Comparison of ENCODE assay signal across 9 cellular contexts in the genomic region with DNA sequence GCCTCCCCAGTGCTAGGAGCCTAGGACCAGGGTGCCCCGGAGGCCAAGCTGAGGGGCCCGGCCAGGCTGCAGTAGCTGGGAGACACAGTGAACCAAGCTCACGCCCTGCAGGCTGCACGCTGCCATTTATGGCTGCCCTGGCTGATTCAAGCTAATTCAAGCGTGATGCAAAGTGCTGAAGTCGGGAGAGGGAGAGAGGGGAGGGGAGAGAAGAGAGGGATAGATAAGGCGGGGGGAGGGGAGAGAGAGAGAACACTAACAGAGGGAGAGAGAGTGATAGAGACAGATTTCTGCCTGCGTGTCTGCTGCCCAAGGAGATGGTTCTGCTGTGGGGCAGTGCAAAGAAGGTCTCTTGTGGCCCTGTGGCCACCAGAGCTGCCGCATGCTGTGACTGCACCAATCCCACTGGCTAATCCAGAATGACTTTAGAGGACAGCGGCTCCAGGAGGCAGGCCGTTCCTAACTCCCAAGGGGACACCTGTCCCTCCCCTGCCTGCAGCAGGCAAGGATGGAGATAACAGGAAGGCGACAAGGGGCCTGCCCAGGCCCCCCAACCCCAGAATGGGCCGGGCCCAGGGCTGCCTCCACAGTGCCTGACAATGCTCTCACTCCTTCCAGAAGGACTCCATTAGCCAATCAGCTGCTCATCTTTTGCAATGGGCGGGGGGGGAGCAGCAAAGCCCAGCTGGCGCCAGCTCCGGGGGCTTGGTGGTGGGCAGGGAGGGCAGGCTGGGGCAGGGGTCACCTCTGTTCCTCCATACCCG. TPM values are rescaled to one million over a fixed set of nuclear protein-coding genes. Genes with fewer than 3 reads are reported as not detected.
A peak's percentile ranks its signal among the peaks of the same experiment; 100 is the strongest.
DNase-seq lines count a peak whose midpoint lies in the region; ATAC-seq, FAIRE-seq and TF ChIP-seq lines count a peak whose summit lies in the region.
"Had no signal": no experiment of that assay in that cellular context is flagged by ENCODE, and none has a peak within 500 bp of the region (broad histone marks: within the 10 kb centered on the region; RNA-seq: fewer than 3 reads in every experiment).

No MANE protein-coding gene starts in this region.

- H3K4me1 ChIP-seq in HepG2 (ENCODE audit: insufficient read depth, low read length) (peaks cover 91% of the 10 kb centered on the region), right lobe of liver (no peaks in the 10 kb centered on the region), mesodermal cell (ENCODE audit: control insufficient read depth, insufficient read depth, low read length, poor library complexity, severe bottlenecking) (peaks cover 32% of the 10 kb centered on the region)

- no peak for TF ChIP-seq EP300 in HepG2 (IDR thresholded peaks at IDR 0.05; ENCODE audit: low read depth in 2 of 2, low read length in 2 of 2)
- TF ChIP-seq EP300 in HepG2 (CRISPR knock-in tag; IDR thresholded peaks at IDR 0.05; ENCODE audit: borderline replicate concordance), result no peak

- TF ChIP-seq CTCF in HepG2 (CRISPR knock-in tag; IDR thresholded peaks at IDR 0.05), result no peak
- no peak for TF ChIP-seq CTCF in right lobe of liver (IDR thresholded peaks at IDR 0.05)
- TF ChIP-seq CTCF in chondrocyte (IDR thresholded peaks at IDR 0.05), result no peak

- POLR2A ChIA-PET in HepG2 (lab: Yijun Ruan, JAX), result interaction anchor here (0.7 to 1.8 kb wide), 5 partner anchors 9 to 35 kb away, joined by 3 to 5 read pairs (median 3); no protein-coding TSS in a partner anchor
- POLR2A ChIA-PET in activated CD8-positive, alpha-beta T cell treated with anti-CD3 and anti-CD28 coated beads, Interleukin-2, amount 10 ng/mL, durations not matched to agents 7 days and 5 days (lab: Charles Lee), result interaction anchor here (1.3 kb wide), 1 partner anchor 19 kb away, joined by 3 read pairs; no protein-coding TSS in a partner anchor

- TF ChIP-seq POLR2A in HepG2 (IDR thresholded peaks at IDR 0.05; ENCODE audit: insufficient read depth in 1 of 2, low read depth in 2 of 2, low read length in 2 of 2) (no peak), right lobe of liver (IDR thresholded peaks at IDR 0.05) (no peak)

- H3K9me3 ChIP-seq in HepG2 (ENCODE audit: low read length) (no peaks in the 10 kb centered on the region), right lobe of liver (no peaks in the 10 kb centered on the region), mesodermal cell (ENCODE audit: control insufficient read depth, low read length) (no peaks in the 10 kb centered on the region)

- H3K9ac ChIP-seq in HepG2 (ENCODE audit: insufficient read depth, low read depth, low read length), result no peak overlapping the region

- H2AFZ ChIP-seq in HepG2 (ENCODE audit: low read length), result no peak overlapping the region

- no peak for FAIRE-seq in HepG2 (lab: Jason Lieb, UNC)

- H3K27me3 Mint-ChIP-seq in chondrocyte (ENCODE audit: low read depth), result no peaks in the 10 kb centered on the region
- no peaks in the 10 kb centered on the region for H3K27me3 Mint-ChIP-seq in activated CD8-positive, alpha-beta T cell treated with anti-CD3 and anti-CD28 coated beads, Interleukin-2, amount 10 ng/mL, durations not matched to agents 7 days and 5 days (ENCODE audit: low read depth)

- no peak for DNase-seq in HepG2 (ENCODE audit: low spot score)
- DNase-seq in right lobe of liver, result no peak
- no peak for DNase-seq in chondrocyte (ENCODE audit: low spot score)
- DNase-seq in 8988T, result no peak
- DNase-seq in midbrain (lab: John Stamatoyannopoulos, UW), result no peak
- no peak for DNase-seq in activated CD8-positive, alpha-beta T cell treated with anti-CD3 and anti-CD28 coated beads, Interleukin-2, amount 10 ng/mL, durations not matched to agents 7 days and 5 days

- no peak for TF ChIP-seq RAD21 in HepG2 (CRISPR knock-in tag; IDR thresholded peaks at IDR 0.05)

- ATAC-seq in HepG2 (no peak), right lobe of liver (no peak), GM21717 (IDR thresholded peaks at IDR 0.05; ENCODE audit: unreplicated experiment) (no peak)
- no peak for ATAC-seq in activated CD8-positive, alpha-beta T cell treated with anti-CD3 and anti-CD28 coated beads, Interleukin-2, amount 10 ng/mL, durations not matched to agents 7 days and 5 days

- intact Hi-C loops in HepG2 (cut with micrococcal nuclease; ENCODE audit: unreplicated experiment) (no loop called here), right lobe of liver (cut with DNase I) (no loop called here)

- peaks cover 3% of the 10 kb centered on the region; the same call in 1 of the 2 replicates for H4K20me1 ChIP-seq in HepG2 (ENCODE audit: insufficient read depth, low read length)

- H3K4me2 ChIP-seq in HepG2 (ENCODE audit: low read depth, low read length), result no peak overlapping the region

- H3K4me3 ChIP-seq in HepG2 (replicated peaks in 1 of 3; ENCODE audit: insufficient read depth in 1 of 3, low read depth in 2 of 3, low read length in 3 of 3) (no peak overlapping the region), right lobe of liver (no peak overlapping the region), mesodermal cell (ENCODE audit: extremely low read depth, insufficient read depth, low read length, poor library complexity, severe bottlenecking) (no peak overlapping the region)

- BruUV-seq in HepG2 (replicated peaks; lab: Mats Ljungman, UMichigan), result no TSS peak

- WGBS in HepG2 (ENCODE audit: low lambda C conversion rate), result 88% methylated on average over 14 of the region's 17 CpGs
- 56% methylated on average over 12 of the region's 17 CpGs for WGBS in right lobe of liver (ENCODE audit: insufficient coverage, low coverage, low lambda C conversion rate, missing lambda C conversion rate)
- WGBS in mesodermal cell (ENCODE audit: insufficient coverage in 2 of 2), 2 experiments, result 36 to 53% methylated on average over 9 to 13 of the region's 17 CpGs

- H3K27ac Mint-ChIP-seq in chondrocyte (ENCODE audit: unreplicated experiment), result peak overlapping the region; percentile 80
- H3K27ac Mint-ChIP-seq in activated CD8-positive, alpha-beta T cell treated with anti-CD3 and anti-CD28 coated beads, Interleukin-2, amount 10 ng/mL, durations not matched to agents 7 days and 5 days, result no peak overlapping the region

- H3K79me2 ChIP-seq in HepG2 (ENCODE audit: insufficient read depth, low read length), result peaks cover 12% of the 10 kb centered on the region

- H3K36me3 ChIP-seq in HepG2 (replicated peaks in 1 of 2; ENCODE audit: control insufficient read depth in 1 of 2, insufficient read depth in 2 of 2, low read length in 2 of 2), result no peaks in the 10 kb centered on the region
- H3K36me3 ChIP-seq in right lobe of liver, result no peaks in the 10 kb centered on the region
- peaks cover 11% of the 10 kb centered on the region for H3K36me3 ChIP-seq in mesodermal cell (ENCODE audit: control insufficient read depth, insufficient read depth, low read length)

- H3K36me3 Mint-ChIP-seq in chondrocyte (ENCODE audit: low read depth), result no peaks in the 10 kb centered on the region
- no peaks in the 10 kb centered on the region for H3K36me3 Mint-ChIP-seq in activated CD8-positive, alpha-beta T cell treated with anti-CD3 and anti-CD28 coated beads, Interleukin-2, amount 10 ng/mL, durations not matched to agents 7 days and 5 days (ENCODE audit: low read depth)

- H3K27me3 ChIP-seq in HepG2 (ENCODE audit: control insufficient read depth in 1 of 2, insufficient read depth in 2 of 2, low read length in 2 of 2) (no peaks in the 10 kb centered on the region), right lobe of liver (no peaks in the 10 kb centered on the region)

- CTCF ChIA-PET in HepG2 (lab: Yijun Ruan, JAX; ENCODE audit: low intra/inter-chr PET ratio, low total read pairs), result no interaction called here
- CTCF ChIA-PET in activated CD8-positive, alpha-beta T cell treated with anti-CD3 and anti-CD28 coated beads, Interleukin-2, amount 10 ng/mL, durations not matched to agents 7 days and 5 days (lab: Charles Lee), result interaction anchor here (1.0 to 1.9 kb wide), 3 partner anchors 15 to 75 kb away, joined by 3 to 6 read pairs (median 3); no protein-coding TSS in a partner anchor

- no peak overlapping the region for H3K27ac ChIP-seq in HepG2 (ENCODE audit: extremely low read length, insufficient read depth, low read length)
- H3K27ac ChIP-seq in right lobe of liver, result no peak overlapping the region
- peak overlapping the region; percentile 45 for H3K27ac ChIP-seq in mesodermal cell (ENCODE audit: low read depth, low read length, severe bottlenecking)
- H3K27ac ChIP-seq: C4-2B had no signal

- in situ Hi-C loops in HepG2 (cut with HindIII; ENCODE audit: extremely low pct_ligation_motif_present, low pct_unique_long_range_greater_than_20kb), result no loop called here

- no peaks in the 10 kb centered on the region for H3K9me3 Mint-ChIP-seq in chondrocyte (ENCODE audit: low read depth)
- H3K9me3 Mint-ChIP-seq in activated CD8-positive, alpha-beta T cell treated with anti-CD3 and anti-CD28 coated beads, Interleukin-2, amount 10 ng/mL, durations not matched to agents 7 days and 5 days (ENCODE audit: insufficient read depth), result no peaks in the 10 kb centered on the region

- H3K4me1 Mint-ChIP-seq in chondrocyte (ENCODE audit: low read depth), result peaks cover 83% of the 10 kb centered on the region
- H3K4me1 Mint-ChIP-seq in activated CD8-positive, alpha-beta T cell treated with anti-CD3 and anti-CD28 coated beads, Interleukin-2, amount 10 ng/mL, durations not matched to agents 7 days and 5 days (ENCODE audit: low read depth), result peaks cover 29% of the 10 kb centered on the region

- H3K4me3 Mint-ChIP-seq in chondrocyte (ENCODE audit: unreplicated experiment), result no peak overlapping the region
- H3K4me3 Mint-ChIP-seq in activated CD8-positive, alpha-beta T cell treated with anti-CD3 and anti-CD28 coated beads, Interleukin-2, amount 10 ng/mL, durations not matched to agents 7 days and 5 days, result no peak overlapping the region

RNA-seq across cellular contexts. Expression of gene MXRA7, which starts 12.9 kb away (rescaled TPM):
- total RNA-seq in HepG2 (2016; rRNA removed; fragmentation: Illumina TruSeq; extraction: Trizol) (28.0 and 44.8 TPM in 2 replicates), right lobe of liver (10 to 100 TPM in 5 of 6 experiments, 1 to 10 TPM in 1; 7.7 to 25.4 (median 15.3) TPM), chondrocyte (141 to 200 TPM (median 197 TPM) in 3 replicates)
- total RNA-seq in HepG2 (2016; cell fraction: cytosol; rRNA removed; fragmentation: Illumina TruSeq; extraction: Trizol; ENCODE audit: low read depth), result 22.8 and 24.5 TPM in 2 replicates
- total RNA-seq in HepG2 (2016; cell fraction: insoluble cytoplasmic fraction; rRNA removed; fragmentation: Illumina TruSeq; extraction: Trizol), result 30.0 and 44.9 TPM in 2 replicates
- total RNA-seq in HepG2 (2016; cell fraction: membrane; rRNA removed; fragmentation: Illumina TruSeq; extraction: Trizol), result 51.0 and 58.7 TPM in 2 replicates
- 30.0 and 37.9 TPM in 2 replicates for total RNA-seq in HepG2 (2016; cell fraction: nucleus; rRNA removed; fragmentation: Illumina TruSeq; extraction: Trizol)
- 112 and 139 TPM in 2 replicates for polyA plus RNA-seq in HepG2 (2011; rRNA removed)
- 75.0 and 131 TPM in 2 replicates for polyA plus RNA-seq in HepG2 (2011; cell fraction: cytosol; rRNA removed)
- 36.3 and 45.0 TPM in 2 replicates for polyA plus RNA-seq in HepG2 (2011; cell fraction: nucleus; rRNA removed)
- polyA plus RNA-seq in HepG2 (2012), result 131 and 138 TPM in 2 replicates
- 36.6 and 41.1 TPM in 2 replicates for polyA plus RNA-seq in HepG2 (2016; cell fraction: cytosol; fragmentation: Illumina TruSeq; extraction: Trizol; ENCODE audit: low read depth)
- polyA plus RNA-seq in HepG2 (2016; cell fraction: insoluble cytoplasmic fraction; fragmentation: Illumina TruSeq; extraction: Trizol; ENCODE audit: low read depth), result 37.7 and 42.0 TPM in 2 replicates
- 56.2 and 59.4 TPM in 2 replicates for polyA plus RNA-seq in HepG2 (2016; cell fraction: membrane; fragmentation: Illumina TruSeq; extraction: Trizol; ENCODE audit: low read depth)
- polyA plus RNA-seq in HepG2 (2016; cell fraction: nucleus; fragmentation: Illumina TruSeq; extraction: Trizol; ENCODE audit: insufficient read depth, low read depth), result 59.5 and 60.5 TPM in 2 replicates
- polyA minus RNA-seq in HepG2 (2011; rRNA and poly(A)+ RNA removed; ENCODE audit: low replicate concordance), result 21.9 and 76.0 TPM in 2 replicates
- 38.4 and 70.8 TPM in 2 replicates for polyA minus RNA-seq in HepG2 (2011; cell fraction: cytosol; rRNA and poly(A)+ RNA removed)
- 18.8 and 29.5 TPM in 2 replicates for polyA minus RNA-seq in HepG2 (2011; cell fraction: nucleus; rRNA and poly(A)+ RNA removed)
- polyA plus RNA-seq in mesodermal cell (2013, experiment 1 of 2), result 84.9 TPM
- polyA plus RNA-seq in mesodermal cell (2013, experiment 2 of 2), result 83.0 TPM
- 10 to 100 TPM; 12.4 to 13.3 TPM for total RNA-seq in activated CD8-positive, alpha-beta T cell treated with anti-CD3 and anti-CD28 coated beads, Interleukin-2, amount 10 ng/mL, durations not matched to agents 7 days and 5 days

RNA-seq across cellular contexts. Expression of gene JMJD6, which starts 28.5 kb away (rescaled TPM):
- total RNA-seq in HepG2 (2016; rRNA removed; fragmentation: Illumina TruSeq; extraction: Trizol) (41.0 and 49.1 TPM in 2 replicates), right lobe of liver (10 to 100 TPM in 5 of 6 experiments, 1 to 10 TPM in 1; 10.0 to 15.8 (median 11.1) TPM), chondrocyte (22.4 to 27.2 TPM (median 25.0 TPM) in 3 replicates)
- total RNA-seq in HepG2 (2016; cell fraction: cytosol; rRNA removed; fragmentation: Illumina TruSeq; extraction: Trizol; ENCODE audit: low read depth), result 9.7 and 10.0 TPM in 2 replicates
- total RNA-seq in HepG2 (2016; cell fraction: insoluble cytoplasmic fraction; rRNA removed; fragmentation: Illumina TruSeq; extraction: Trizol), result 41.7 and 48.0 TPM in 2 replicates
- total RNA-seq in HepG2 (2016; cell fraction: membrane; rRNA removed; fragmentation: Illumina TruSeq; extraction: Trizol), result 15.3 and 17.9 TPM in 2 replicates
- total RNA-seq in HepG2 (2016; cell fraction: nucleus; rRNA removed; fragmentation: Illumina TruSeq; extraction: Trizol), result 24.8 and 26.0 TPM in 2 replicates
- polyA plus RNA-seq in HepG2 (2011; rRNA removed), result 33.6 and 36.0 TPM in 2 replicates
- 25.2 and 31.5 TPM in 2 replicates for polyA plus RNA-seq in HepG2 (2011; cell fraction: cytosol; rRNA removed)
- polyA plus RNA-seq in HepG2 (2011; cell fraction: nucleus; rRNA removed), result 43.8 and 48.7 TPM in 2 replicates
- polyA plus RNA-seq in HepG2 (2012), result 37.4 and 57.9 TPM in 2 replicates
- polyA plus RNA-seq in HepG2 (2016; cell fraction: cytosol; fragmentation: Illumina TruSeq; extraction: Trizol; ENCODE audit: low read depth), result 7.4 and 7.7 TPM in 2 replicates
- 47.9 and 48.6 TPM in 2 replicates for polyA plus RNA-seq in HepG2 (2016; cell fraction: insoluble cytoplasmic fraction; fragmentation: Illumina TruSeq; extraction: Trizol; ENCODE audit: low read depth)
- 11.8 and 11.9 TPM in 2 replicates for polyA plus RNA-seq in HepG2 (2016; cell fraction: membrane; fragmentation: Illumina TruSeq; extraction: Trizol; ENCODE audit: low read depth)
- 37.6 and 45.3 TPM in 2 replicates for polyA plus RNA-seq in HepG2 (2016; cell fraction: nucleus; fragmentation: Illumina TruSeq; extraction: Trizol; ENCODE audit: insufficient read depth, low read depth)
- polyA minus RNA-seq in HepG2 (2011; rRNA and poly(A)+ RNA removed; ENCODE audit: low replicate concordance), result 14.9 and 21.3 TPM in 2 replicates
- polyA minus RNA-seq in HepG2 (2011; cell fraction: cytosol; rRNA and poly(A)+ RNA removed), result 13.4 and 16.7 TPM in 2 replicates
- polyA minus RNA-seq in HepG2 (2011; cell fraction: nucleus; rRNA and poly(A)+ RNA removed), result 10.3 and 15.4 TPM in 2 replicates
- 26.7 TPM for polyA plus RNA-seq in mesodermal cell (2013, experiment 1 of 2)
- 19.3 TPM for polyA plus RNA-seq in mesodermal cell (2013, experiment 2 of 2)
- 10 to 100 TPM; 59.3 to 61.2 TPM for total RNA-seq in activated CD8-positive, alpha-beta T cell treated with anti-CD3 and anti-CD28 coated beads, Interleukin-2, amount 10 ng/mL, durations not matched to agents 7 days and 5 days

RNA-seq across cellular contexts. Expression of gene METTL23, which starts 28.8 kb away (rescaled TPM):
- 39.7 and 39.9 TPM in 2 replicates for total RNA-seq in HepG2 (2016; rRNA removed; fragmentation: Illumina TruSeq; extraction: Trizol)
- total RNA-seq in HepG2 (2016; cell fraction: cytosol; rRNA removed; fragmentation: Illumina TruSeq; extraction: Trizol; ENCODE audit: low read depth), result 13.8 and 15.1 TPM in 2 replicates
- total RNA-seq in HepG2 (2016; cell fraction: insoluble cytoplasmic fraction; rRNA removed; fragmentation: Illumina TruSeq; extraction: Trizol), result 40.1 and 40.8 TPM in 2 replicates
- 23.4 and 26.9 TPM in 2 replicates for total RNA-seq in HepG2 (2016; cell fraction: membrane; rRNA removed; fragmentation: Illumina TruSeq; extraction: Trizol)
- 28.8 and 32.4 TPM in 2 replicates for total RNA-seq in HepG2 (2016; cell fraction: nucleus; rRNA removed; fragmentation: Illumina TruSeq; extraction: Trizol)
- polyA plus RNA-seq in HepG2 (2011; rRNA removed), result 85.4 and 104 TPM in 2 replicates
- polyA plus RNA-seq in HepG2 (2011; cell fraction: cytosol; rRNA removed), result 54.2 and 65.9 TPM in 2 replicates
- polyA plus RNA-seq in HepG2 (2011; cell fraction: nucleus; rRNA removed), result 68.9 and 70.3 TPM in 2 replicates
- polyA plus RNA-seq in HepG2 (2012), result 49.3 and 49.6 TPM in 2 replicates
- polyA plus RNA-seq in HepG2 (2016; cell fraction: cytosol; fragmentation: Illumina TruSeq; extraction: Trizol; ENCODE audit: low read depth), result 16.6 and 18.6 TPM in 2 replicates
- 45.5 and 51.2 TPM in 2 replicates for polyA plus RNA-seq in HepG2 (2016; cell fraction: insoluble cytoplasmic fraction; fragmentation: Illumina TruSeq; extraction: Trizol; ENCODE audit: low read depth)
- polyA plus RNA-seq in HepG2 (2016; cell fraction: membrane; fragmentation: Illumina TruSeq; extraction: Trizol; ENCODE audit: low read depth), result 22.2 and 23.6 TPM in 2 replicates
- 60.8 and 67.8 TPM in 2 replicates for polyA plus RNA-seq in HepG2 (2016; cell fraction: nucleus; fragmentation: Illumina TruSeq; extraction: Trizol; ENCODE audit: insufficient read depth, low read depth)
- 23.4 and 37.2 TPM in 2 replicates for polyA minus RNA-seq in HepG2 (2011; rRNA and poly(A)+ RNA removed; ENCODE audit: low replicate concordance)
- polyA minus RNA-seq in HepG2 (2011; cell fraction: cytosol; rRNA and poly(A)+ RNA removed), result 17.2 and 17.6 TPM in 2 replicates
- polyA minus RNA-seq in HepG2 (2011; cell fraction: nucleus; rRNA and poly(A)+ RNA removed), result 17.6 and 22.6 TPM in 2 replicates
- 10 to 100 TPM; 16.0 to 25.0 (median 18.7) TPM for total RNA-seq in right lobe of liver
- total RNA-seq in chondrocyte, result 24.3 to 28.4 TPM (median 27.0 TPM) in 3 replicates
- 33.0 TPM for polyA plus RNA-seq in mesodermal cell (2013, experiment 1 of 2)
- 28.1 TPM for polyA plus RNA-seq in mesodermal cell (2013, experiment 2 of 2)
- total RNA-seq in activated CD8-positive, alpha-beta T cell treated with anti-CD3 and anti-CD28 coated beads, Interleukin-2, amount 10 ng/mL, durations not matched to agents 7 days and 5 days, result 10 to 100 TPM; 39.6 to 44.7 TPM

RNA-seq across cellular contexts. Expression of gene SRSF2, which starts 39.2 kb away (rescaled TPM):
- total RNA-seq in HepG2 (2016; rRNA removed; fragmentation: Illumina TruSeq; extraction: Trizol) (249 and 319 TPM in 2 replicates), right lobe of liver (100 to 1,000 TPM in 1 of 6 experiments, 10 to 100 TPM in 5; 62.4 to 106 (median 86.0) TPM), chondrocyte (94.4 to 183 TPM (median 95.2 TPM) in 3 replicates)
- 103 and 114 TPM in 2 replicates for total RNA-seq in HepG2 (2016; cell fraction: cytosol; rRNA removed; fragmentation: Illumina TruSeq; extraction: Trizol; ENCODE audit: low read depth)
- total RNA-seq in HepG2 (2016; cell fraction: insoluble cytoplasmic fraction; rRNA removed; fragmentation: Illumina TruSeq; extraction: Trizol), result 260 and 312 TPM in 2 replicates
- total RNA-seq in HepG2 (2016; cell fraction: membrane; rRNA removed; fragmentation: Illumina TruSeq; extraction: Trizol), result 135 and 140 TPM in 2 replicates
- total RNA-seq in HepG2 (2016; cell fraction: nucleus; rRNA removed; fragmentation: Illumina TruSeq; extraction: Trizol), result 349 and 418 TPM in 2 replicates
- polyA plus RNA-seq in HepG2 (2011; rRNA removed), result 306 and 308 TPM in 2 replicates
- 103 and 169 TPM in 2 replicates for polyA plus RNA-seq in HepG2 (2011; cell fraction: cytosol; rRNA removed)
- 1,720 and 2,373 TPM in 2 replicates for polyA plus RNA-seq in HepG2 (2011; cell fraction: nucleus; rRNA removed)
- polyA plus RNA-seq in HepG2 (2012), result 214 and 282 TPM in 2 replicates
- polyA plus RNA-seq in HepG2 (2016; cell fraction: cytosol; fragmentation: Illumina TruSeq; extraction: Trizol; ENCODE audit: low read depth), result 77.5 and 85.0 TPM in 2 replicates
- polyA plus RNA-seq in HepG2 (2016; cell fraction: insoluble cytoplasmic fraction; fragmentation: Illumina TruSeq; extraction: Trizol; ENCODE audit: low read depth), result 376 and 395 TPM in 2 replicates
- 116 and 123 TPM in 2 replicates for polyA plus RNA-seq in HepG2 (2016; cell fraction: membrane; fragmentation: Illumina TruSeq; extraction: Trizol; ENCODE audit: low read depth)
- polyA plus RNA-seq in HepG2 (2016; cell fraction: nucleus; fragmentation: Illumina TruSeq; extraction: Trizol; ENCODE audit: insufficient read depth, low read depth), result 776 and 819 TPM in 2 replicates
- 243 and 377 TPM in 2 replicates for polyA minus RNA-seq in HepG2 (2011; rRNA and poly(A)+ RNA removed; ENCODE audit: low replicate concordance)
- 59.7 and 82.4 TPM in 2 replicates for polyA minus RNA-seq in HepG2 (2011; cell fraction: cytosol; rRNA and poly(A)+ RNA removed)
- 526 and 551 TPM in 2 replicates for polyA minus RNA-seq in HepG2 (2011; cell fraction: nucleus; rRNA and poly(A)+ RNA removed)
- 140 TPM for polyA plus RNA-seq in mesodermal cell (2013, experiment 1 of 2)
- 142 TPM for polyA plus RNA-seq in mesodermal cell (2013, experiment 2 of 2)
- 100 to 1,000 TPM; 420 to 444 TPM for total RNA-seq in activated CD8-positive, alpha-beta T cell treated with anti-CD3 and anti-CD28 coated beads, Interleukin-2, amount 10 ng/mL, durations not matched to agents 7 days and 5 days

RNA-seq across cellular contexts. Expression of gene MFSD11, which starts 40.0 kb away (rescaled TPM):
- total RNA-seq in HepG2 (2016; rRNA removed; fragmentation: Illumina TruSeq; extraction: Trizol) (19.4 and 36.3 TPM in 2 replicates), right lobe of liver (10 to 100 TPM in 5 of 6 experiments, 1 to 10 TPM in 1; 8.5 to 16.3 (median 15.3) TPM), chondrocyte (30.3 to 33.6 TPM (median 31.1 TPM) in 3 replicates)
- total RNA-seq in HepG2 (2016; cell fraction: cytosol; rRNA removed; fragmentation: Illumina TruSeq; extraction: Trizol; ENCODE audit: low read depth), result 19.7 and 21.0 TPM in 2 replicates
- total RNA-seq in HepG2 (2016; cell fraction: insoluble cytoplasmic fraction; rRNA removed; fragmentation: Illumina TruSeq; extraction: Trizol), result 17.3 and 35.0 TPM in 2 replicates
- 17.5 and 20.2 TPM in 2 replicates for total RNA-seq in HepG2 (2016; cell fraction: membrane; rRNA removed; fragmentation: Illumina TruSeq; extraction: Trizol)
- 39.1 and 44.6 TPM in 2 replicates for total RNA-seq in HepG2 (2016; cell fraction: nucleus; rRNA removed; fragmentation: Illumina TruSeq; extraction: Trizol)
- 25.2 and 26.1 TPM in 2 replicates for polyA plus RNA-seq in HepG2 (2011; rRNA removed)
- 11.6 and 16.0 TPM in 2 replicates for polyA plus RNA-seq in HepG2 (2011; cell fraction: cytosol; rRNA removed)
- 59.2 and 64.8 TPM in 2 replicates for polyA plus RNA-seq in HepG2 (2011; cell fraction: nucleus; rRNA removed)
- polyA plus RNA-seq in HepG2 (2012), result 20.4 and 24.1 TPM in 2 replicates
- 5.8 and 6.2 TPM in 2 replicates for polyA plus RNA-seq in HepG2 (2016; cell fraction: cytosol; fragmentation: Illumina TruSeq; extraction: Trizol; ENCODE audit: low read depth)
- 13.0 and 15.6 TPM in 2 replicates for polyA plus RNA-seq in HepG2 (2016; cell fraction: insoluble cytoplasmic fraction; fragmentation: Illumina TruSeq; extraction: Trizol; ENCODE audit: low read depth)
- polyA plus RNA-seq in HepG2 (2016; cell fraction: membrane; fragmentation: Illumina TruSeq; extraction: Trizol; ENCODE audit: low read depth), result 9.2 and 11.8 TPM in 2 replicates
- polyA plus RNA-seq in HepG2 (2016; cell fraction: nucleus; fragmentation: Illumina TruSeq; extraction: Trizol; ENCODE audit: insufficient read depth, low read depth), result 60.1 and 68.2 TPM in 2 replicates
- polyA minus RNA-seq in HepG2 (2011; rRNA and poly(A)+ RNA removed; ENCODE audit: low replicate concordance), result 33.4 and 39.8 TPM in 2 replicates
- polyA minus RNA-seq in HepG2 (2011; cell fraction: cytosol; rRNA and poly(A)+ RNA removed), result 12.8 and 16.1 TPM in 2 replicates
- 36.3 and 51.1 TPM in 2 replicates for polyA minus RNA-seq in HepG2 (2011; cell fraction: nucleus; rRNA and poly(A)+ RNA removed)
- 21.6 TPM for polyA plus RNA-seq in mesodermal cell (2013, experiment 1 of 2)
- polyA plus RNA-seq in mesodermal cell (2013, experiment 2 of 2), result 25.1 TPM
- total RNA-seq in activated CD8-positive, alpha-beta T cell treated with anti-CD3 and anti-CD28 coated beads, Interleukin-2, amount 10 ng/mL, durations not matched to agents 7 days and 5 days, result 10 to 100 TPM; 22.1 to 22.8 TPM
